ENCODE assay signal across 20 cellular contexts in the genomic region with DNA sequence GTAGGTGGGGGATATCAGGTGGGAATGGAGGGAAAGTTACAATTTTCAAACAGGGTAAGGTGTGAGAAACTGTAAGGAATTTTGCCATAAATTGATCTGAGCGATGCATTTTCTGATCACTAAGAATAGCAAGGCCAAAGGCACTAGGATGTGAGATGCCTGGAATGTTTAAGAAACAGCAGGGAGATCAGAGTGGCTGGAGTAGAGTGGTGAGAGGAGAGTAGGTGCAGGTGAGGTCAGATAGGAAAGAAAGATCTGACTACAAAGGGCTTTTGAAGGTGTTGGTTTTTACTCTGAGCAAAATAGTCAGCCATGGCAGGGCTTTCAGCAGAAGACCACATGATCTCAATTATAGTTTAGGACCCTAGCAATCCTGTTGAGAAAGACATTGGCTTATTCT.
"Had no signal": no experiment of that assay in that cellular context is flagged by ENCODE, and none has a peak within 500 bp of the region (broad histone marks: within the 10 kb centered on the region; RNA-seq: fewer than 3 reads in every experiment).

No MANE protein-coding gene starts in this region.

- H3K27ac ChIP-seq: dorsolateral prefrontal cortex, epithelial cell of prostate, pancreas, upper lobe of left lung, WERI-Rb-1 had no signal

- ATAC-seq: activated CD4-positive, alpha-beta T cell treated with anti-CD3 and anti-CD28 coated beads for 36 hours; left ventricle myocardium superior; natural killer cell; pancreas; sciatic nerve; stimulated activated effector memory CD8-positive, alpha-beta T cell treated with anti-CD3 and anti-CD28 coated beads, Interleukin-12 subunit alpha, Interleukin-12 subunit beta, amount 100 ng/mL, for 72 hours had no signal

- H3K4me1 Mint-ChIP-seq: activated CD4-positive, alpha-beta T cell treated with anti-CD3 and anti-CD28 coated beads for 36 hours; stimulated activated effector memory CD8-positive, alpha-beta T cell treated with anti-CD3 and anti-CD28 coated beads, Interleukin-12 subunit alpha, Interleukin-12 subunit beta, amount 100 ng/mL, for 72 hours had no signal

- H3K27me3 ChIP-seq: dorsolateral prefrontal cortex, pancreas, upper lobe of left lung had no signal

- H3K27ac Mint-ChIP-seq: activated CD4-positive, alpha-beta T cell treated with anti-CD3 and anti-CD28 coated beads for 36 hours; activated naive CD8-positive, alpha-beta T cell; natural killer cell; stimulated activated effector memory CD8-positive, alpha-beta T cell treated with anti-CD3 and anti-CD28 coated beads, Interleukin-12 subunit alpha, Interleukin-12 subunit beta, amount 100 ng/mL, for 72 hours had no signal

- H3K27me3 Mint-ChIP-seq: activated CD4-positive, alpha-beta T cell treated with anti-CD3 and anti-CD28 coated beads for 36 hours; activated naive CD8-positive, alpha-beta T cell had no signal

- H3K36me3 ChIP-seq: pancreas, thoracic aorta, upper lobe of left lung, WERI-Rb-1 had no signal

- DNase-seq: activated CD4-positive, alpha-beta T cell treated with anti-CD3 and anti-CD28 coated beads for 36 hours; activated CD4-positive, alpha-beta T cell treated with anti-CD3 and anti-CD28 coated beads, Interleukin-2, amount 50 U/mL, for 48 hours; amniotic stem cell; caudate nucleus; dorsolateral prefrontal cortex; foreskin melanocyte; kidney glomerular epithelial cell; left ventricle myocardium superior; natural killer cell; pancreas; stimulated activated CD4-positive, alpha-beta T cell treated with anti-CD3 and anti-CD28 coated beads, Interleukin-4, amount 100 ng/mL, for 24 hours; SW 1271; T-helper 2 cell; upper lobe of left lung; WERI-Rb-1 had no signal

- H3K4me3 ChIP-seq: dorsolateral prefrontal cortex, pancreas, thoracic aorta, upper lobe of left lung had no signal

- H3K9me3 Mint-ChIP-seq: natural killer cell; stimulated activated effector memory CD8-positive, alpha-beta T cell treated with anti-CD3 and anti-CD28 coated beads, Interleukin-12 subunit alpha, Interleukin-12 subunit beta, amount 100 ng/mL, for 72 hours had no signal

- H3K4me3 Mint-ChIP-seq: activated CD4-positive, alpha-beta T cell treated with anti-CD3 and anti-CD28 coated beads for 36 hours; activated naive CD8-positive, alpha-beta T cell; natural killer cell; stimulated activated effector memory CD8-positive, alpha-beta T cell treated with anti-CD3 and anti-CD28 coated beads, Interleukin-12 subunit alpha, Interleukin-12 subunit beta, amount 100 ng/mL, for 72 hours had no signal

- H3K9me3 ChIP-seq: pancreas, thoracic aorta, upper lobe of left lung had no signal

- H3K36me3 Mint-ChIP-seq: activated naive CD8-positive, alpha-beta T cell; natural killer cell; stimulated activated effector memory CD8-positive, alpha-beta T cell treated with anti-CD3 and anti-CD28 coated beads, Interleukin-12 subunit alpha, Interleukin-12 subunit beta, amount 100 ng/mL, for 72 hours had no signal
